ENCODE assay signal across 16 cellular contexts in genomic region chr21:36948686-36949085, GRCh38. TPM values are rescaled to one million over a fixed set of nuclear protein-coding genes. Genes with fewer than 3 reads are reported as not detected.
"Had no signal": no experiment of that assay in that cellular context is flagged by ENCODE, and none has a peak within 500 bp of the region (broad histone marks: within the 10 kb centered on the region; RNA-seq: fewer than 3 reads in every experiment).

No MANE protein-coding gene starts in this region.

- H3K4me3 ChIP-seq: gastroesophageal sphincter, suprapubic skin, upper lobe of left lung had no signal

- H3K27me3 Mint-ChIP-seq: activated CD8-positive, alpha-beta T cell treated with anti-CD3 and anti-CD28 coated beads for 36 hours; activated naive CD8-positive, alpha-beta T cell treated with anti-CD3 and anti-CD28 coated beads, Interleukin-2, amount 50 U/mL, for 24 hours had no signal

- FAIRE-seq: kidney had no signal

- DNase-seq: activated CD4-positive, alpha-beta T cell treated with anti-CD3 and anti-CD28 coated beads for 4 hours; activated CD8-positive, alpha-beta memory T cell treated with anti-CD3 and anti-CD28 coated beads, Interleukin-2, amount 50 U/mL, for 48 hours; activated CD8-positive, alpha-beta T cell treated with anti-CD3 and anti-CD28 coated beads for 36 hours; activated naive CD4-positive, alpha-beta T cell; activated naive CD8-positive, alpha-beta T cell treated with anti-CD3 and anti-CD28 coated beads, Interleukin-2, amount 50 U/mL, for 24 hours; caudate nucleus; effector memory CD4-positive, alpha-beta T cell; kidney; left ventricle myocardium superior; stimulated activated CD4-positive, alpha-beta T cell treated with anti-CD3 and anti-CD28 coated beads, Interleukin-2, amount 100 ng/mL, for 48 hours; stimulated activated naive CD8-positive, alpha-beta T cell treated with anti-CD3 and anti-CD28 coated beads, Interleukin-15, Interleukin-2, amounts not matched to agents 100 U/mL and 50 U/mL, for 24 hours; upper lobe of left lung had no signal

- H3K27me3 ChIP-seq: gastroesophageal sphincter, suprapubic skin, upper lobe of left lung had no signal

- H3K27ac ChIP-seq: gastroesophageal sphincter, suprapubic skin, upper lobe of left lung had no signal

- ATAC-seq: activated CD8-positive, alpha-beta T cell treated with anti-CD3 and anti-CD28 coated beads for 36 hours; activated naive CD8-positive, alpha-beta T cell treated with anti-CD3 and anti-CD28 coated beads, Interleukin-2, amount 50 U/mL, for 24 hours; gastroesophageal sphincter; left ventricle myocardium superior; stimulated activated naive CD8-positive, alpha-beta T cell treated with anti-CD3 and anti-CD28 coated beads, Interleukin-15, Interleukin-2, amounts not matched to agents 100 U/mL and 50 U/mL, for 24 hours had no signal

- H3K4me3 Mint-ChIP-seq: activated CD8-positive, alpha-beta T cell treated with anti-CD3 and anti-CD28 coated beads for 36 hours; activated naive CD8-positive, alpha-beta T cell treated with anti-CD3 and anti-CD28 coated beads, Interleukin-2, amount 50 U/mL, for 24 hours had no signal

- H3K9me3 Mint-ChIP-seq: activated CD8-positive, alpha-beta T cell treated with anti-CD3 and anti-CD28 coated beads for 36 hours; activated naive CD8-positive, alpha-beta T cell treated with anti-CD3 and anti-CD28 coated beads, Interleukin-2, amount 50 U/mL, for 24 hours had no signal

- H3K4me1 Mint-ChIP-seq: activated naive CD8-positive, alpha-beta T cell treated with anti-CD3 and anti-CD28 coated beads, Interleukin-2, amount 50 U/mL, for 24 hours had no signal

- H3K27ac Mint-ChIP-seq: activated CD8-positive, alpha-beta T cell treated with anti-CD3 and anti-CD28 coated beads for 36 hours; activated naive CD8-positive, alpha-beta T cell treated with anti-CD3 and anti-CD28 coated beads, Interleukin-2, amount 50 U/mL, for 24 hours had no signal

- H3K4me1 ChIP-seq: suprapubic skin had no signal

RNA-seq across cellular contexts. Expression of gene RIPPLY3, which starts 57.8 kb away (rescaled TPM):
- total RNA-seq: activated CD8-positive, alpha-beta T cell treated with anti-CD3 and anti-CD28 coated beads for 36 hours; gastroesophageal sphincter; left ventricle myocardium superior; mesenteric fat pad; pulmonary artery endothelial cell had no signal
